8 cellular contexts compared by ENCODE assay signal in genomic region chr1:201739492-201740085, GRCh38.
A peak's percentile ranks its signal among the peaks of the same experiment; 100 is the strongest.
DNase-seq lines count a peak whose midpoint lies in the region; ATAC-seq, FAIRE-seq and TF ChIP-seq lines count a peak whose summit lies in the region.

No MANE protein-coding gene starts in this region.

- H3K27ac ChIP-seq in CD8-positive, alpha-beta T cell (ENCODE audit: low read depth, low read length), result no peak overlapping the region
- peak overlapping the region; percentile 92 for H3K27ac ChIP-seq in cingulate gyrus (ENCODE audit: low read depth, low read length)
- H3K27ac ChIP-seq in HepG2 (ENCODE audit: extremely low read length, insufficient read depth, low read length), result no peak overlapping the region

- intact Hi-C loops in CD8-positive, alpha-beta T cell (cut with DNase I, micrococcal nuclease), result no loop called here
- intact Hi-C loops in activated CD4-positive, alpha-beta T cell treated with anti-CD3 and anti-CD28 coated beads, Interleukin-2, amount 10 ng/mL, durations not matched to agents 24 days and 14 days (cut with micrococcal nuclease), result no loop called here
- intact Hi-C loops in HepG2 (cut with micrococcal nuclease; ENCODE audit: unreplicated experiment), result no loop called here

- H3K4me3 ChIP-seq in CD8-positive, alpha-beta T cell (ENCODE audit: low read depth, low read length), result peak overlapping the region; percentile 71
- H3K4me3 ChIP-seq in HepG2 (replicated peaks in 1 of 3; ENCODE audit: insufficient read depth in 1 of 3, low read depth in 2 of 3, low read length in 3 of 3), result peak overlapping the region in 1 of 3 experiments; percentile 51; a peak in 1 of 6 replicates

- H3K27ac Mint-ChIP-seq in CD8-positive, alpha-beta T cell, result no peak overlapping the region
- no peak overlapping the region for H3K27ac Mint-ChIP-seq in activated CD4-positive, alpha-beta T cell treated with anti-CD3 and anti-CD28 coated beads, Interleukin-2, amount 10 ng/mL, durations not matched to agents 24 days and 14 days

- H3K4me3 Mint-ChIP-seq in CD8-positive, alpha-beta T cell, result peak overlapping the region; percentile 88
- peak overlapping the region; percentile 67 for H3K4me3 Mint-ChIP-seq in activated CD4-positive, alpha-beta T cell treated with anti-CD3 and anti-CD28 coated beads, Interleukin-2, amount 10 ng/mL, durations not matched to agents 24 days and 14 days

- no peaks in the 10 kb centered on the region for H3K36me3 Mint-ChIP-seq in CD8-positive, alpha-beta T cell
- H3K36me3 Mint-ChIP-seq in activated CD4-positive, alpha-beta T cell treated with anti-CD3 and anti-CD28 coated beads, Interleukin-2, amount 10 ng/mL, durations not matched to agents 24 days and 14 days (ENCODE audit: low read depth), result no peaks in the 10 kb centered on the region

- POLR2A ChIA-PET in CD8-positive, alpha-beta T cell (lab: Charles Lee), result no interaction called here
- POLR2A ChIA-PET in HepG2 (lab: Yijun Ruan, JAX), result no interaction called here

- no peak for TF ChIP-seq POLR2A in HepG2 (IDR thresholded peaks at IDR 0.05; ENCODE audit: insufficient read depth in 1 of 2, low read depth in 2 of 2, low read length in 2 of 2)

- CTCF ChIA-PET in CD8-positive, alpha-beta T cell (lab: Charles Lee), result interaction anchor here (0.6 to 1.3 kb wide), 3 partner anchors 30 to 1623 kb away, joined by 3 read pairs; no protein-coding TSS in a partner anchor
- CTCF ChIA-PET in HepG2 (lab: Yijun Ruan, JAX; ENCODE audit: low intra/inter-chr PET ratio, low total read pairs), result no interaction called here

- no peaks in the 10 kb centered on the region for H3K27me3 ChIP-seq in CD8-positive, alpha-beta T cell (ENCODE audit: insufficient read depth, low read length)
- H3K27me3 ChIP-seq in HepG2 (ENCODE audit: control insufficient read depth in 1 of 2, insufficient read depth in 2 of 2, low read length in 2 of 2), result peaks cover 5 to 60% of the 10 kb centered on the region in 2 experiments

- H3K9ac ChIP-seq in HepG2 (ENCODE audit: insufficient read depth, low read depth, low read length), result no peak overlapping the region

- no peak for TF ChIP-seq EP300 in HepG2 (IDR thresholded peaks at IDR 0.05; ENCODE audit: low read depth in 2 of 2, low read length in 2 of 2)
- no peak for TF ChIP-seq EP300 in HepG2 (CRISPR knock-in tag; IDR thresholded peaks at IDR 0.05; ENCODE audit: borderline replicate concordance)

- 0% methylated on average over 3 of the region's 38 CpGs for WGBS in HepG2 (ENCODE audit: low lambda C conversion rate)

- H2AFZ ChIP-seq in HepG2 (ENCODE audit: low read length), result no peak overlapping the region

- H3K4me1 ChIP-seq in CD8-positive, alpha-beta T cell (ENCODE audit: insufficient read depth, low read length), result peaks cover 9% of the 10 kb centered on the region
- H3K4me1 ChIP-seq in HepG2 (ENCODE audit: insufficient read depth, low read length), result no peaks in the 10 kb centered on the region

- no peaks in the 10 kb centered on the region for H3K9me3 ChIP-seq in CD8-positive, alpha-beta T cell (ENCODE audit: low read length)
- H3K9me3 ChIP-seq in HepG2 (ENCODE audit: low read length), result no peaks in the 10 kb centered on the region

- H3K36me3 ChIP-seq in CD8-positive, alpha-beta T cell (ENCODE audit: insufficient read depth, low read length), result no peaks in the 10 kb centered on the region
- no peaks in the 10 kb centered on the region for H3K36me3 ChIP-seq in HepG2 (replicated peaks in 1 of 2; ENCODE audit: control insufficient read depth in 1 of 2, insufficient read depth in 2 of 2, low read length in 2 of 2)

- ATAC-seq in CD8-positive, alpha-beta T cell, result peak; percentile 90
- ATAC-seq in HepG2, result peak; percentile 85

- DNase-seq in CD8-positive, alpha-beta T cell, result peak in 6 of 7 experiments; percentile 37 to 74 (median 47)
- DNase-seq in LoVo (ENCODE audit: low spot score) (peak; percentile 85), HepG2 (ENCODE audit: low spot score) (no peak), RCC 7860 (ENCODE audit: low spot score) (no peak), NCI-H524 (lab: John Stamatoyannopoulos, UW) (no peak)
- peak; percentile 74 for DNase-seq in activated CD4-positive, alpha-beta T cell treated with anti-CD3 and anti-CD28 coated beads, Interleukin-2, amount 10 ng/mL, durations not matched to agents 24 days and 14 days
- peak; percentile 26 to 41 for DNase-seq in stimulated activated CD4-positive, alpha-beta T cell treated with anti-CD3 and anti-CD28 coated beads, Interleukin-2, amount 100 ng/mL, for 48 hours

- peak overlapping the region; percentile 56 for H3K4me2 ChIP-seq in HepG2 (ENCODE audit: low read depth, low read length)

- peaks cover 28% of the 10 kb centered on the region for H3K4me1 Mint-ChIP-seq in CD8-positive, alpha-beta T cell (ENCODE audit: low read depth)
- H3K4me1 Mint-ChIP-seq in activated CD4-positive, alpha-beta T cell treated with anti-CD3 and anti-CD28 coated beads, Interleukin-2, amount 10 ng/mL, durations not matched to agents 24 days and 14 days, result peaks cover 6% of the 10 kb centered on the region

- no peak for TF ChIP-seq CTCF in CD8-positive, alpha-beta T cell (IDR thresholded peaks at IDR 0.05)
- no peak for TF ChIP-seq CTCF in HepG2 (CRISPR knock-in tag; IDR thresholded peaks at IDR 0.05)

- no peak for TF ChIP-seq RAD21 in HepG2 (CRISPR knock-in tag; IDR thresholded peaks at IDR 0.05)

- peaks cover 35% of the 10 kb centered on the region for H3K27me3 Mint-ChIP-seq in CD8-positive, alpha-beta T cell (ENCODE audit: low read depth)
- H3K27me3 Mint-ChIP-seq in activated CD4-positive, alpha-beta T cell treated with anti-CD3 and anti-CD28 coated beads, Interleukin-2, amount 10 ng/mL, durations not matched to agents 24 days and 14 days, result peaks cover 61% of the 10 kb centered on the region

- no peak for FAIRE-seq in HepG2 (lab: Jason Lieb, UNC)
- FAIRE-seq in RCC 7860 (lab: Jason Lieb, UNC), result no peak

- in situ Hi-C loops in HepG2 (cut with HindIII; ENCODE audit: extremely low pct_ligation_motif_present, low pct_unique_long_range_greater_than_20kb), result no loop called here

- no peaks in the 10 kb centered on the region for H3K9me3 Mint-ChIP-seq in CD8-positive, alpha-beta T cell
- H3K9me3 Mint-ChIP-seq in activated CD4-positive, alpha-beta T cell treated with anti-CD3 and anti-CD28 coated beads, Interleukin-2, amount 10 ng/mL, durations not matched to agents 24 days and 14 days, result no peaks in the 10 kb centered on the region

- BruUV-seq in HepG2 (replicated peaks; lab: Mats Ljungman, UMichigan), result no TSS peak

- H4K20me1 ChIP-seq in HepG2 (ENCODE audit: insufficient read depth, low read length), result no peaks in the 10 kb centered on the region

- H3K79me2 ChIP-seq in HepG2 (ENCODE audit: insufficient read depth, low read length), result no peaks in the 10 kb centered on the region

TF ChIP-seq in HepG2, 621 proteins besides CTCF, POLR2A, EP300 and RAD21 (continues in another document):
- TF ChIP-seq ZNF691 (CRISPR knock-in tag; IDR thresholded peaks at IDR 0.05; ENCODE audit: borderline replicate concordance, low read depth), result no peak
- TF ChIP-seq MAX (IDR thresholded peaks at IDR 0.05), result peak; percentile 15; the same call in 1 of the 2 replicates
- TF ChIP-seq, protein P1, sequence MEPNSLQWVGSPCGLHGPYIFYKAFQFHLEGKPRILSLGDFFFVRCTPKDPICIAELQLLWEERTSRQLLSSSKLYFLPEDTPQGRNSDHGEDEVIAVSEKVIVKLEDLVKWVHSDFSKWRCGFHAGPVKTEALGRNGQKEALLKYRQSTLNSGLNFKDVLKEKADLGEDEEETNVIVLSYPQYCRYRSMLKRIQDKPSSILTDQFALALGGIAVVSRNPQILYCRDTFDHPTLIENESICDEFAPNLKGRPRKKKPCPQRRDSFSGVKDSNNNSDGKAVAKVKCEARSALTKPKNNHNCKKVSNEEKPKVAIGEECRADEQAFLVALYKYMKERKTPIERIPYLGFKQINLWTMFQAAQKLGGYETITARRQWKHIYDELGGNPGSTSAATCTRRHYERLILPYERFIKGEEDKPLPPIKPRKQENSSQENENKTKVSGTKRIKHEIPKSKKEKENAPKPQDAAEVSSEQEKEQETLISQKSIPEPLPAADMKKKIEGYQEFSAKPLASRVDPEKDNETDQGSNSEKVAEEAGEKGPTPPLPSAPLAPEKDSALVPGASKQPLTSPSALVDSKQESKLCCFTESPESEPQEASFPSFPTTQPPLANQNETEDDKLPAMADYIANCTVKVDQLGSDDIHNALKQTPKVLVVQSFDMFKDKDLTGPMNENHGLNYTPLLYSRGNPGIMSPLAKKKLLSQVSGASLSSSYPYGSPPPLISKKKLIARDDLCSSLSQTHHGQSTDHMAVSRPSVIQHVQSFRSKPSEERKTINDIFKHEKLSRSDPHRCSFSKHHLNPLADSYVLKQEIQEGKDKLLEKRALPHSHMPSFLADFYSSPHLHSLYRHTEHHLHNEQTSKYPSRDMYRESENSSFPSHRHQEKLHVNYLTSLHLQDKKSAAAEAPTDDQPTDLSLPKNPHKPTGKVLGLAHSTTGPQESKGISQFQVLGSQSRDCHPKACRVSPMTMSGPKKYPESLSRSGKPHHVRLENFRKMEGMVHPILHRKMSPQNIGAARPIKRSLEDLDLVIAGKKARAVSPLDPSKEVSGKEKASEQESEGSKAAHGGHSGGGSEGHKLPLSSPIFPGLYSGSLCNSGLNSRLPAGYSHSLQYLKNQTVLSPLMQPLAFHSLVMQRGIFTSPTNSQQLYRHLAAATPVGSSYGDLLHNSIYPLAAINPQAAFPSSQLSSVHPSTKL (CRISPR knock-in tag; IDR thresholded peaks at IDR 0.05), result no peak

Comparison
In these comparisons a context has a peak if more than half of its experiments do, and no peak if none do; other contexts are left out.
1. DNase-seq: peak in CD8-positive, alpha-beta T cell (6 of 7), LoVo (single experiment), activated CD4-positive, alpha-beta T cell treated with anti-CD3 and anti-CD28 coated beads, Interleukin-2, amount 10 ng/mL, durations not matched to agents 24 days and 14 days (single experiment) and stimulated activated CD4-positive, alpha-beta T cell treated with anti-CD3 and anti-CD28 coated beads, Interleukin-2, amount 100 ng/mL, for 48 hours (2 of 2); none in HepG2 (single experiment), RCC 7860 (single experiment) and NCI-H524 (0 of 2).